Comparison of ENCODE assay signal across 1 cellular context in the genomic region with DNA sequence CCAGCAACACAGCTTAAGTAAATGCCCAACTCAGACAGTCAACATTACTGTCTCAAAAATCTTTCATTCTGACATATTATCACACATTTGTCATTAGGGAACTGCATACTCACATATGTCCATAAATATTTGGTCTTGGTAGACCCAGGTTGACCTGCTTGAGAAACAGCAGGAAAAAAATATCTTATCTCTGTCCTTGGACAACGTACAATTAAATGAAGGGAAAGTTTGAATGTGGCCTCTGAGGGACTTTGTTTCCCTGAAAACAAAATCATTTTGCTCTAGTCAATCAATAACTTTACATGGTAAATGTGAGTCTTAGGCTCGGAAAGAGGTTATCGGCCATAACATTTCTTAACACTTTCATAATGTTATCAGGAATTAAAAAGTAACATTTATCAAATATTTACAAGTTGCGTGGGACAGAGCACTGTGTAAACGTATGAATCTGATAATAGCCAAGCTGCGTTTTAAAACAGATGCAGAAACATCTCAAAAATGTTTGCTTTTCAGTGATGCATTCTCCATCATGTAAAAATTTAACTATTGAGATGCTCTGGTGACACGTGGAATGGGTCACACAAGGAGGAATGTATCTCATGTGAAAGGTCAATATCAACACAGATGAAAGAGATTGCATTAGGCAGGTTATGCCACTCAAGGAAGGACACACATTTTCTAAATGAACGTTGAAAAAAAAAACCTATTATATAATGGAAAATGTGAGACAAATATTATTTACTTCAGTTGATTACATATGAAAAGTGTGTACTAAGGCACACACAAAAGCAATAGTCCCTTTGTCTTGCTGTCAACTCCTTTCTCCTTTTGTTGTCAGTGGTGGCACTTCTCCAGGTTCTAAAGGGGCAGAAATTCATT.
TF ChIP-seq lines count a peak whose summit lies in the region.

No MANE protein-coding gene starts in this region.

TF ChIP-seq in HepG2, 621 proteins besides CTCF, POLR2A, EP300 and RAD21 (continued from another document and continues in another):
- TF ChIP-seq, protein P1, sequence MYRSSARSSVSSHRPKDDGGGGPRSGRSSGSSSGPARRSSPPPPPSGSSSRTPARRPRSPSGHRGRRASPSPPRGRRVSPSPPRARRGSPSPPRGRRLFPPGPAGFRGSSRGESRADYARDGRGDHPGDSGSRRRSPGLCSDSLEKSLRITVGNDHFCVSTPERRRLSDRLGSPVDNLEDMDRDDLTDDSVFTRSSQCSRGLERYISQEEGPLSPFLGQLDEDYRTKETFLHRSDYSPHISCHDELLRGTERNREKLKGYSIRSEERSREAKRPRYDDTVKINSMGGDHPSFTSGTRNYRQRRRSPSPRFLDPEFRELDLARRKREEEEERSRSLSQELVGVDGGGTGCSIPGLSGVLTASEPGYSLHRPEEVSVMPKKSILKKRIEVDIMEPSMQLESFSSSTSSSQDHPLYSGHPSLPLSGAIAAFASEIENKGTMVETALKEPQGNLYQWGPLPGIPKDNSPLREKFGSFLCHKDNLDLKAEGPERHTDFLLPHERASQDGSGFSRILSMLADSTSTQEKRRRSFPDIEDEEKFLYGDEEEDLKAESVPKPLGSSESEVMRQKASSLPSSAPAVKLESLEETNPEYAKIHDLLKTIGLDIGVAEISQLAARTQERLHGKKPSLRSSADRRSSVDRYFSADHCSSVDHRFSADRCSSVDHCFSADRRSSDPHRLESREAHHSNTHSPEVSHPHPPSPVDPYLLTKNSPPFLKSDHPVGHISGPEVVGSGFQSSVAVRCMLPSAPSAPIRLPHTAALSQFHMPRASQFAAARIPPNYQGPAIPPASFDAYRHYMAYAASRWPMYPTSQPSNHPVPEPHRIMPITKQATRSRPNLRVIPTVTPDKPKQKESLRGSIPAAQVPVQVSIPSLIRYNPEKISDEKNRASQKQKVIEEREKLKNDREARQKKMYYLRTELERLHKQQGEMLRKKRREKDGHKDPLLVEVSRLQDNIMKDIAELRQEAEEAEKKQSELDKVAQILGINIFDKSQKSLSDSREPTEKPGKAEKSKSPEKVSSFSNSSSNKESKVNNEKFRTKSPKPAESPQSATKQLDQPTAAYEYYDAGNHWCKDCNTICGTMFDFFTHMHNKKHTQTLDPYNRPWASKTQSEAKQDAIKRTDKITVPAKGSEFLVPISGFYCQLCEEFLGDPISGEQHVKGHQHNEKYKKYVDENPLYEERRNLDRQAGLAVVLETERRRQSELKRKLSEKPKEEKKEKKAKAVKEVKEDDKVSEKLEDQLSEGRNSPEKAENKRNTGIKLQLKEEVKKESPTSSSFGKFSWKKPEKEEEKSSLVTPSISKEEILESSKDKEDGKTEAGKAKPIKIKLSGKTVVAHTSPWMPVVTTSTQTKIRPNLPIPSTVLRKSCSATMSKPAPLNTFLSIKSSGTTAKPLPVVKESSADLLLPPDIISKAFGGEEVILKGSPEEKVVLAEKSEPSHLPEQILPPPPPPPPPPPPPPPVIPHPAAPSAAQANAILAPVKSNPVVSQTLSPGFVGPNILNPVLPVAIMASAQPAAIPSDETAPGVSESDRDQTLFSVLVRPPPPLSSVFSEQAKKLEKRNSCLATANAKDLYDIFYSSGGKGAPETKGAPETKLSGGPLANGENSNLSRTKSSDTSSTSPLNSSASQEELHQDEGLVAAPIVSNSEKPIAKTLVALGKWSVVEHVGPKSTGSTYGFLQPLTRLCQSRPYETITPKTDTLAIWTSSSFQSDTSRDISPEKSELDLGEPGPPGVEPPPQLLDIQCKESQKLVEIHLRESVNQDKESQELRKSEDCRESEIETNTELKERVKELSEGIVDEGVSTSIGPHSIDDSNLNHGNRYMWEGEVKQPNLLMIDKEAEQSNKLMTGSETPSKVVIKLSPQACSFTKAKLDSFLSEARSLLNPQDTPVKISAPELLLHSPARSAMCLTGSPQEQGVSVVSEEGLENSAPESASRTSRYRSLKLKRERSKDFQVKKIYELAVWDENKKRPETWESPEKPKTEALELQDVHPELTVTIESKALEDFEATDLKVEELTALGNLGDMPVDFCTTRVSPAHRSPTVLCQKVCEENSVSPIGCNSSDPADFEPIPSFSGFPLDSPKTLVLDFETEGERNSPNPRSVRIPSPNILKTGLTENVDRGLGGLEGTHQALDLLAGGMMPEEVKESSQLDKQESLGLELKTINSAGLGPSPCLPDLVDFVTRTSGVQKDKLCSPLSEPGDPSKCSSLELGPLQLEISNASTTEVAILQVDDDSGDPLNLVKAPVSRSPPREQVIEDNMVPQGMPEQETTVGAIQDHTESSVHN (CRISPR knock-in tag; IDR thresholded peaks at IDR 0.05), result no peak
- TF ChIP-seq ZNF343 (CRISPR knock-in tag; IDR thresholded peaks at IDR 0.05) (no peak), ZEB1 (IDR thresholded peaks at IDR 0.05; ENCODE audit: insufficient replicate concordance, low read depth) (peak; percentile 34), U2AF1 (optimal IDR thresholded peaks at IDR 0.05; ENCODE audit: low read depth, low read length) (no peak), HDAC1 (CRISPR knock-in tag; IDR thresholded peaks at IDR 0.05) (peak; percentile 47; the same call in 1 of the 2 replicates), SKI (IDR thresholded peaks at IDR 0.05; ENCODE audit: partially characterized antibody) (peak; percentile 73), SAP130 (CRISPR knock-in tag; IDR thresholded peaks at IDR 0.05; ENCODE audit: low read depth) (peak; percentile 57), MEIS1 (CRISPR knock-in tag; IDR thresholded peaks at IDR 0.05; ENCODE audit: borderline replicate concordance) (peak; percentile 83; the same call in 1 of the 2 replicates), ZNF224 (CRISPR knock-in tag; IDR thresholded peaks at IDR 0.05) (no peak), HMG20A (CRISPR knock-in tag; IDR thresholded peaks at IDR 0.05; ENCODE audit: borderline replicate concordance) (peak; percentile 97), ZNF331 (CRISPR knock-in tag; IDR thresholded peaks at IDR 0.05) (peak; percentile 35; the same call in 1 of the 2 replicates), ZNF577 (CRISPR knock-in tag; IDR thresholded peaks at IDR 0.05; ENCODE audit: borderline replicate concordance, low read depth) (no peak), ZKSCAN1 (IDR thresholded peaks at IDR 0.05; ENCODE audit: low read length) (no peak), TBP (CRISPR knock-in tag; IDR thresholded peaks at IDR 0.05) (no peak), SRSF9 (IDR thresholded peaks at IDR 0.05; ENCODE audit: borderline replicate concordance, insufficient read depth, low read depth, low read length, poor library complexity, severe bottlenecking) (no peak), ZNF747 (CRISPR knock-in tag; IDR thresholded peaks at IDR 0.05; ENCODE audit: borderline replicate concordance) (no peak), ZMYM4 (CRISPR knock-in tag; IDR thresholded peaks at IDR 0.05) (0 out of 2 replicates have a peak, but pooled peaks have one; percentile 60), SRY (CRISPR knock-in tag; IDR thresholded peaks at IDR 0.05) (no peak), YY1 (IDR thresholded peaks at IDR 0.05; ENCODE audit: insufficient read depth, insufficient replicate concordance, low read depth, low read length) (no peak), TRIM24 (CRISPR knock-in tag; IDR thresholded peaks at IDR 0.05) (no peak), ZNF530 (CRISPR knock-in tag; IDR thresholded peaks at IDR 0.05; ENCODE audit: low read depth) (no peak), RELA (CRISPR knock-in tag; IDR thresholded peaks at IDR 0.05) (no peak), GATAD1 (CRISPR knock-in tag; IDR thresholded peaks at IDR 0.05) (no peak; the same call in 1 of the 2 replicates), ESRRA (CRISPR knock-in tag; IDR thresholded peaks at IDR 0.05; ENCODE audit: low read depth) (peak; percentile 52; the same call in 1 of the 2 replicates), ATF7-NPFF (CRISPR knock-in tag; IDR thresholded peaks at IDR 0.05; ENCODE audit: low read depth) (no peak), POGZ (CRISPR knock-in tag; IDR thresholded peaks at IDR 0.05) (peak; percentile 72), FOXP1 (IDR thresholded peaks at IDR 0.05) (peak; percentile 92), FOXP1 (CRISPR knock-in tag; IDR thresholded peaks at IDR 0.05) (peak; percentile 97), ZNF180 (CRISPR knock-in tag; IDR thresholded peaks at IDR 0.05; ENCODE audit: borderline replicate concordance, low read depth) (no peak), EHMT2 (IDR thresholded peaks at IDR 0.05; ENCODE audit: borderline replicate concordance, low read depth, low read length) (peak; percentile 91; the same call in 1 of the 2 replicates), ZNF777 (CRISPR knock-in tag; IDR thresholded peaks at IDR 0.05) (no peak), ZNF124 (CRISPR knock-in tag; IDR thresholded peaks at IDR 0.05) (no peak), ZNF484 (CRISPR knock-in tag; IDR thresholded peaks at IDR 0.05; ENCODE audit: borderline replicate concordance, low read depth) (no peak), NR2C2 (CRISPR knock-in tag; IDR thresholded peaks at IDR 0.05; ENCODE audit: borderline replicate concordance) (peak; percentile 72), NR2F1 (CRISPR knock-in tag; IDR thresholded peaks at IDR 0.05) (peak; percentile 91 to 95)
- TF ChIP-seq, protein P2, sequence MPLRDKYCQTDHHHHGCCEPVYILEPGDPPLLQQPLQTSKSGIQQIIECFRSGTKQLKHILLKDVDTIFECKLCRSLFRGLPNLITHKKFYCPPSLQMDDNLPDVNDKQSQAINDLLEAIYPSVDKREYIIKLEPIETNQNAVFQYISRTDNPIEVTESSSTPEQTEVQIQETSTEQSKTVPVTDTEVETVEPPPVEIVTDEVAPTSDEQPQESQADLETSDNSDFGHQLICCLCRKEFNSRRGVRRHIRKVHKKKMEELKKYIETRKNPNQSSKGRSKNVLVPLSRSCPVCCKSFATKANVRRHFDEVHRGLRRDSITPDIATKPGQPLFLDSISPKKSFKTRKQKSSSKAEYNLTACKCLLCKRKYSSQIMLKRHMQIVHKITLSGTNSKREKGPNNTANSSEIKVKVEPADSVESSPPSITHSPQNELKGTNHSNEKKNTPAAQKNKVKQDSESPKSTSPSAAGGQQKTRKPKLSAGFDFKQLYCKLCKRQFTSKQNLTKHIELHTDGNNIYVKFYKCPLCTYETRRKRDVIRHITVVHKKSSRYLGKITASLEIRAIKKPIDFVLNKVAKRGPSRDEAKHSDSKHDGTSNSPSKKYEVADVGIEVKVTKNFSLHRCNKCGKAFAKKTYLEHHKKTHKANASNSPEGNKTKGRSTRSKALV (CRISPR knock-in tag; IDR thresholded peaks at IDR 0.05), result peak; percentile 34
- TF ChIP-seq, protein P3, sequence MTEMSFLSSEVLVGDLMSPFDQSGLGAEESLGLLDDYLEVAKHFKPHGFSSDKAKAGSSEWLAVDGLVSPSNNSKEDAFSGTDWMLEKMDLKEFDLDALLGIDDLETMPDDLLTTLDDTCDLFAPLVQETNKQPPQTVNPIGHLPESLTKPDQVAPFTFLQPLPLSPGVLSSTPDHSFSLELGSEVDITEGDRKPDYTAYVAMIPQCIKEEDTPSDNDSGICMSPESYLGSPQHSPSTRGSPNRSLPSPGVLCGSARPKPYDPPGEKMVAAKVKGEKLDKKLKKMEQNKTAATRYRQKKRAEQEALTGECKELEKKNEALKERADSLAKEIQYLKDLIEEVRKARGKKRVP (CRISPR knock-in tag; IDR thresholded peaks at IDR 0.05), result peak in 1 of 2 experiments; percentile 91; a peak in 2 of 4 replicates
- TF ChIP-seq, protein P4, sequence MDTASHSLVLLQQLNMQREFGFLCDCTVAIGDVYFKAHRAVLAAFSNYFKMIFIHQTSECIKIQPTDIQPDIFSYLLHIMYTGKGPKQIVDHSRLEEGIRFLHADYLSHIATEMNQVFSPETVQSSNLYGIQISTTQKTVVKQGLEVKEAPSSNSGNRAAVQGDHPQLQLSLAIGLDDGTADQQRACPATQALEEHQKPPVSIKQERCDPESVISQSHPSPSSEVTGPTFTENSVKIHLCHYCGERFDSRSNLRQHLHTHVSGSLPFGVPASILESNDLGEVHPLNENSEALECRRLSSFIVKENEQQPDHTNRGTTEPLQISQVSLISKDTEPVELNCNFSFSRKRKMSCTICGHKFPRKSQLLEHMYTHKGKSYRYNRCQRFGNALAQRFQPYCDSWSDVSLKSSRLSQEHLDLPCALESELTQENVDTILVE (CRISPR knock-in tag; IDR thresholded peaks at IDR 0.05), result 0 out of 2 replicates have a peak, but pooled peaks have one; percentile 41
- TF ChIP-seq, protein P5, sequence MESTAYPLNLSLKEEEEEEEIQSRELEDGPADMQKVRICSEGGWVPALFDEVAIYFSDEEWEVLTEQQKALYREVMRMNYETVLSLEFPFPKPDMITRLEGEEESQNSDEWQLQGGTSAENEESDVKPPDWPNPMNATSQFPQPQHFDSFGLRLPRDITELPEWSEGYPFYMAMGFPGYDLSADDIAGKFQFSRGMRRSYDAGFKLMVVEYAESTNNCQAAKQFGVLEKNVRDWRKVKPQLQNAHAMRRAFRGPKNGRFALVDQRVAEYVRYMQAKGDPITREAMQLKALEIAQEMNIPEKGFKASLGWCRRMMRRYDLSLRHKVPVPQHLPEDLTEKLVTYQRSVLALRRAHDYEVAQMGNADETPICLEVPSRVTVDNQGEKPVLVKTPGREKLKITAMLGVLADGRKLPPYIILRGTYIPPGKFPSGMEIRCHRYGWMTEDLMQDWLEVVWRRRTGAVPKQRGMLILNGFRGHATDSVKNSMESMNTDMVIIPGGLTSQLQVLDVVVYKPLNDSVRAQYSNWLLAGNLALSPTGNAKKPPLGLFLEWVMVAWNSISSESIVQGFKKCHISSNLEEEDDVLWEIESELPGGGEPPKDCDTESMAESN (CRISPR knock-in tag; conservative IDR thresholded peaks at IDR 0.05), result 0 out of 2 replicates have a peak, but pooled peaks have one; percentile 16
- TF ChIP-seq, protein P6, sequence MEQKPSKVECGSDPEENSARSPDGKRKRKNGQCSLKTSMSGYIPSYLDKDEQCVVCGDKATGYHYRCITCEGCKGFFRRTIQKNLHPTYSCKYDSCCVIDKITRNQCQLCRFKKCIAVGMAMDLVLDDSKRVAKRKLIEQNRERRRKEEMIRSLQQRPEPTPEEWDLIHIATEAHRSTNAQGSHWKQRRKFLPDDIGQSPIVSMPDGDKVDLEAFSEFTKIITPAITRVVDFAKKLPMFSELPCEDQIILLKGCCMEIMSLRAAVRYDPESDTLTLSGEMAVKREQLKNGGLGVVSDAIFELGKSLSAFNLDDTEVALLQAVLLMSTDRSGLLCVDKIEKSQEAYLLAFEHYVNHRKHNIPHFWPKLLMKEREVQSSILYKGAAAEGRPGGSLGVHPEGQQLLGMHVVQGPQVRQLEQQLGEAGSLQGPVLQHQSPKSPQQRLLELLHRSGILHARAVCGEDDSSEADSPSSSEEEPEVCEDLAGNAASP (CRISPR knock-in tag; IDR thresholded peaks at IDR 0.05; ENCODE audit: borderline replicate concordance), result peak; percentile 88; the same call in 1 of the 2 replicates
- TF ChIP-seq, protein P7, sequence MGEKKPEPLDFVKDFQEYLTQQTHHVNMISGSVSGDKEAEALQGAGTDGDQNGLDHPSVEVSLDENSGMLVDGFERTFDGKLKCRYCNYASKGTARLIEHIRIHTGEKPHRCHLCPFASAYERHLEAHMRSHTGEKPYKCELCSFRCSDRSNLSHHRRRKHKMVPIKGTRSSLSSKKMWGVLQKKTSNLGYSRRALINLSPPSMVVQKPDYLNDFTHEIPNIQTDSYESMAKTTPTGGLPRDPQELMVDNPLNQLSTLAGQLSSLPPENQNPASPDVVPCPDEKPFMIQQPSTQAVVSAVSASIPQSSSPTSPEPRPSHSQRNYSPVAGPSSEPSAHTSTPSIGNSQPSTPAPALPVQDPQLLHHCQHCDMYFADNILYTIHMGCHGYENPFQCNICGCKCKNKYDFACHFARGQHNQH (CRISPR knock-in tag; IDR thresholded peaks at IDR 0.05), result peak; percentile 43; the same call in 1 of the 2 replicates
- TF ChIP-seq, protein P8, sequence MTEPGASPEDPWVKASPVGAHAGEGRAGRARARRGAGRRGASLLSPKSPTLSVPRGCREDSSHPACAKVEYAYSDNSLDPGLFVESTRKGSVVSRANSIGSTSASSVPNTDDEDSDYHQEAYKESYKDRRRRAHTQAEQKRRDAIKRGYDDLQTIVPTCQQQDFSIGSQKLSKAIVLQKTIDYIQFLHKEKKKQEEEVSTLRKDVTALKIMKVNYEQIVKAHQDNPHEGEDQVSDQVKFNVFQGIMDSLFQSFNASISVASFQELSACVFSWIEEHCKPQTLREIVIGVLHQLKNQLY (CRISPR knock-in tag; IDR thresholded peaks at IDR 0.05), result peak; percentile 93
